ENCODE assay signal across 13 cellular contexts in the genomic region with DNA sequence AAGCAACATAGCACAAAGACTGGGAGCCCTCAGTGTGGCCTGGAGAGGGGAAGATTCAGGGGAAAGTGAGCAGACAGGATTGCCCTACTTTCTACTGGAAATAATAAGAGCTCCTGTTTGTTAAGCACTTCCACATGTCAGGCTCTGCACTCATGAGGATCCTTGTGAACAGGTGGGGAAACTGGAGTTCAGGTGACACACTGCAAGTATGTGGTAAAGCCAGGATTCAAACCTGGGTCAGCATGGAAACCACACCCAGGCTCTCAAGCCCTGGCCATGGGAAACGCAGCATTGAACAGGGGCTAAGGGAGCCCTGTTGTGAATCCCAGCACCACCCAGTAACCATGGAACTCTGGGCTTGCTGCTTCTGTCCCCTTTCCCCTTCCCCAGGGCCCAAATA. TPM values are rescaled to one million over a fixed set of nuclear protein-coding genes. Genes with fewer than 3 reads are reported as not detected.
A peak's percentile ranks its signal among the peaks of the same experiment; 100 is the strongest.
DNase-seq lines count a peak whose midpoint lies in the region; ATAC-seq, FAIRE-seq and TF ChIP-seq lines count a peak whose summit lies in the region.
"Had no signal": no experiment of that assay in that cellular context is flagged by ENCODE, and none has a peak within 500 bp of the region (broad histone marks: within the 10 kb centered on the region; RNA-seq: fewer than 3 reads in every experiment).

No MANE protein-coding gene starts in this region.

- H4K20me1 ChIP-seq in GM23338 (replicated peaks; ENCODE audit: insufficient read depth) (peaks cover 27% of the 10 kb centered on the region; the same call in 1 of the 2 replicates), astrocyte (ENCODE audit: insufficient read depth, low read length) (peaks cover 15% of the 10 kb centered on the region)

- H3K4me1 ChIP-seq in GM23338 (ENCODE audit: insufficient read depth) (peaks cover 26% of the 10 kb centered on the region), astrocyte (ENCODE audit: insufficient read depth, low read length) (peaks cover 53% of the 10 kb centered on the region), trophoblast cell (ENCODE audit: control insufficient read depth in 1 of 2, insufficient read depth in 2 of 2, low read length in 2 of 2) (peaks cover 27 to 34% of the 10 kb centered on the region in 2 experiments), heart left ventricle (peaks cover 0 to 19% (median 5%) of the 10 kb centered on the region in 12 donors)

- no peak for DNase-seq in CD4-positive, alpha-beta T cell
- DNase-seq in GM23338 (ENCODE audit: low spot score) (no peak), astrocyte (ENCODE audit: low read depth) (no peak), trophoblast cell (peak in 1 of 2 donors; percentile 63), GOT3 (lab: John Stamatoyannopoulos, UW) (no peak), heart left ventricle (no peak)
- DNase-seq in stimulated activated naive B cell treated with anti-CD40 and anti-IgM and Interleukin-4, amounts not matched to agents 10 μg/mL and 1 μg/mL and 100 μg/mL, for 72 hours, result no peak

- H3K79me1 ChIP-seq in trophoblast cell (ENCODE audit: low read length), result peaks cover 32% of the 10 kb centered on the region

- FAIRE-seq in astrocyte (lab: Jason Lieb, UNC), result no peak

- no peaks in the 10 kb centered on the region for H3K27me3 Mint-ChIP-seq in CD4-positive, alpha-beta T cell
- H3K27me3 Mint-ChIP-seq in GM23338 (ENCODE audit: insufficient read depth, low read depth, poor library complexity) (peaks cover 51% of the 10 kb centered on the region), astrocyte (ENCODE audit: low read depth, unreplicated experiment) (no peaks in the 10 kb centered on the region)
- H3K27me3 Mint-ChIP-seq in stimulated activated naive B cell treated with anti-CD40 and anti-IgM and Interleukin-4, amounts not matched to agents 10 μg/mL and 1 μg/mL and 100 μg/mL, for 72 hours, result no peaks in the 10 kb centered on the region
- H3K27me3 Mint-ChIP-seq: activated naive CD8-positive, alpha-beta T cell treated with anti-CD3 and anti-CD28 coated beads, Interleukin-2, amount 50 U/mL, for 24 hours; stimulated activated naive CD8-positive, alpha-beta T cell treated with anti-CD3 and anti-CD28 coated beads, Interleukin-15, Interleukin-2, amounts not matched to agents 100 ng/mL and 50 ng/mL, for 24 hours had no signal

- H3K4me2 ChIP-seq in GM23338 (no peak overlapping the region), astrocyte (ENCODE audit: low read length) (no peak overlapping the region), trophoblast cell (ENCODE audit: low read length) (no peak overlapping the region)

- peaks cover 16% of the 10 kb centered on the region for H3K4me1 Mint-ChIP-seq in CD4-positive, alpha-beta T cell (ENCODE audit: low read depth)
- H3K4me1 Mint-ChIP-seq in GM23338 (peaks cover 29% of the 10 kb centered on the region), astrocyte (ENCODE audit: low read depth, unreplicated experiment) (peaks cover 46% of the 10 kb centered on the region)
- H3K4me1 Mint-ChIP-seq in stimulated activated naive B cell treated with anti-CD40 and anti-IgM and Interleukin-4, amounts not matched to agents 10 μg/mL and 1 μg/mL and 100 μg/mL, for 72 hours, result peaks cover 12 to 29% of the 10 kb centered on the region in 2 donors

- H3K27me3 ChIP-seq in CD4-positive, alpha-beta T cell (ENCODE audit: control insufficient read depth, insufficient read depth, low read length), result no peaks in the 10 kb centered on the region
- no peaks in the 10 kb centered on the region for H3K27me3 ChIP-seq in GM23338 (ENCODE audit: insufficient read depth)
- H3K27me3 ChIP-seq in astrocyte (ENCODE audit: insufficient read depth, low read length), result no peaks in the 10 kb centered on the region
- H3K27me3 ChIP-seq in trophoblast cell (ENCODE audit: insufficient read depth, low read length), result no peaks in the 10 kb centered on the region
- no peaks in the 10 kb centered on the region for H3K27me3 ChIP-seq in heart left ventricle

- H3K4me3 Mint-ChIP-seq in CD4-positive, alpha-beta T cell, result no peak overlapping the region
- H3K4me3 Mint-ChIP-seq in GM23338 (no peak overlapping the region), astrocyte (ENCODE audit: unreplicated experiment) (no peak overlapping the region)
- H3K4me3 Mint-ChIP-seq in stimulated activated naive B cell treated with anti-CD40 and anti-IgM and Interleukin-4, amounts not matched to agents 10 μg/mL and 1 μg/mL and 100 μg/mL, for 72 hours, result no peak overlapping the region
- H3K4me3 Mint-ChIP-seq: activated naive CD8-positive, alpha-beta T cell treated with anti-CD3 and anti-CD28 coated beads, Interleukin-2, amount 50 U/mL, for 24 hours; CD8-positive, alpha-beta T cell; stimulated activated naive CD8-positive, alpha-beta T cell treated with anti-CD3 and anti-CD28 coated beads, Interleukin-15, Interleukin-2, amounts not matched to agents 100 ng/mL and 50 ng/mL, for 24 hours had no signal

- H2BK12ac ChIP-seq in trophoblast cell (ENCODE audit: low read length), result peak overlapping the region; percentile 78

- H2AFZ ChIP-seq in GM23338 (no peak overlapping the region), astrocyte (ENCODE audit: low read depth, low read length) (no peak overlapping the region), trophoblast cell (ENCODE audit: insufficient read depth, low read length, poor library complexity) (no peak overlapping the region)

- H3K36me3 ChIP-seq in GM23338 (ENCODE audit: insufficient read depth) (peaks cover 55% of the 10 kb centered on the region), astrocyte (ENCODE audit: insufficient read depth, low read length) (peaks cover 28% of the 10 kb centered on the region), trophoblast cell (ENCODE audit: control insufficient read depth in 1 of 2, insufficient read depth in 2 of 2, low read length in 2 of 2) (peaks cover 59 to 60% of the 10 kb centered on the region in 2 experiments), heart left ventricle (peaks cover 0 to 96% (median 56%) of the 10 kb centered on the region in 9 donors)

- intact Hi-C loops in CD4-positive, alpha-beta T cell (cut with DNase I, micrococcal nuclease), result no loop called here
- intact Hi-C loops in heart left ventricle (cut with DNase I), result loop anchor here in 9 of 10 donors (1.0 to 10.0 kb wide), 7 partner anchors 50 to 173 kb away; partner anchors contain the start of genes BCL2L1 (in 2 of the 9) and TPX2 (in 1 of the 9)

- H3K9ac ChIP-seq in astrocyte (ENCODE audit: low read length) (peak overlapping the region; percentile 52), trophoblast cell (ENCODE audit: low read length) (no peak overlapping the region)

- no peak overlapping the region for H3K4ac ChIP-seq in trophoblast cell (ENCODE audit: low read depth, low read length)

- peak overlapping the region; percentile 28 for H2BK5ac ChIP-seq in trophoblast cell (ENCODE audit: low read depth, low read length, poor library complexity)

- H3K79me2 ChIP-seq in GM23338 (replicated peaks; ENCODE audit: insufficient read depth), result no peaks in the 10 kb centered on the region
- H3K79me2 ChIP-seq in astrocyte (ENCODE audit: insufficient read depth, low read length), result peaks cover 3% of the 10 kb centered on the region
- H3K79me2 ChIP-seq in trophoblast cell (ENCODE audit: control insufficient read depth, insufficient read depth, low read length, poor library complexity), result no peaks in the 10 kb centered on the region

- no peak overlapping the region for H3K23ac ChIP-seq in trophoblast cell (ENCODE audit: low read length)

- H3K27ac ChIP-seq in CD4-positive, alpha-beta T cell (ENCODE audit: low read depth, low read length), result no peak overlapping the region
- H3K27ac ChIP-seq in GM23338 (ENCODE audit: low read depth) (peak overlapping the region; percentile 60), astrocyte (ENCODE audit: low read depth, low read length) (peak overlapping the region; percentile 96), trophoblast cell (ENCODE audit: low read depth, low read length) (peak overlapping the region; percentile 9), heart left ventricle (no peak overlapping the region)

- WGBS in trophoblast cell (ENCODE audit: extremely low coverage, insufficient coverage, insufficient read length), result no CpG with 5 or more reads among the region's 1 CpG
- 50 to 80% (median 65%) methylated on average over 1 of the region's 1 CpG for WGBS in heart left ventricle, 4 donors

- no peaks in the 10 kb centered on the region for H3K9me2 ChIP-seq in GM23338 (ENCODE audit: insufficient read depth)

- H3F3A ChIP-seq in GM23338 (replicated peaks; ENCODE audit: low read depth), result peaks cover 74% of the 10 kb centered on the region

- no peaks in the 10 kb centered on the region for H3K9me3 Mint-ChIP-seq in CD4-positive, alpha-beta T cell
- H3K9me3 Mint-ChIP-seq in GM23338 (peaks cover under 1% of the 10 kb centered on the region; the same call in 1 of the 3 replicates), astrocyte (ENCODE audit: unreplicated experiment) (no peaks in the 10 kb centered on the region)
- H3K9me3 Mint-ChIP-seq in stimulated activated naive B cell treated with anti-CD40 and anti-IgM and Interleukin-4, amounts not matched to agents 10 μg/mL and 1 μg/mL and 100 μg/mL, for 72 hours, result no peaks in the 10 kb centered on the region
- H3K9me3 Mint-ChIP-seq: activated naive CD8-positive, alpha-beta T cell treated with anti-CD3 and anti-CD28 coated beads, Interleukin-2, amount 50 U/mL, for 24 hours; CD8-positive, alpha-beta T cell; neural crest cell; stimulated activated naive CD8-positive, alpha-beta T cell treated with anti-CD3 and anti-CD28 coated beads, Interleukin-15, Interleukin-2, amounts not matched to agents 100 ng/mL and 50 ng/mL, for 24 hours had no signal

- peaks cover 72% of the 10 kb centered on the region for H3K36me3 Mint-ChIP-seq in CD4-positive, alpha-beta T cell (ENCODE audit: low read depth)
- H3K36me3 Mint-ChIP-seq in GM23338 (ENCODE audit: low read depth), result peaks cover 85% of the 10 kb centered on the region
- peaks cover 40% of the 10 kb centered on the region for H3K36me3 Mint-ChIP-seq in astrocyte (ENCODE audit: low read depth, unreplicated experiment)
- H3K36me3 Mint-ChIP-seq in stimulated activated naive B cell treated with anti-CD40 and anti-IgM and Interleukin-4, amounts not matched to agents 10 μg/mL and 1 μg/mL and 100 μg/mL, for 72 hours, result peaks cover 37 to 49% of the 10 kb centered on the region in 2 donors

- no peak overlapping the region for H3K18ac ChIP-seq in trophoblast cell (ENCODE audit: low read length)

- no peak for TF ChIP-seq CTCF in CD4-positive, alpha-beta T cell (IDR thresholded peaks at IDR 0.05)
- TF ChIP-seq CTCF in GM23338 (conservative IDR thresholded peaks at IDR 0.05; ENCODE audit: low read depth in 2 of 2) (no peak), astrocyte (IDR thresholded peaks at IDR 0.05; ENCODE audit: insufficient read depth, low read depth, low read length) (no peak), heart left ventricle (IDR thresholded peaks at IDR 0.05) (no peak)

- TF ChIP-seq POLR2A in heart left ventricle (IDR thresholded peaks at IDR 0.05), result no peak

- ATAC-seq in CD4-positive, alpha-beta T cell (ENCODE audit: poor library complexity), result no peak
- no peak for ATAC-seq in GM23338
- ATAC-seq in stimulated activated naive B cell treated with anti-CD40 and anti-IgM and Interleukin-4, amounts not matched to agents 10 μg/mL and 1 μg/mL and 100 μg/mL, for 72 hours (replicated peaks), result no peak
- ATAC-seq in HG02884 (IDR thresholded peaks at IDR 0.05; ENCODE audit: unreplicated experiment), result no peak
- ATAC-seq in heart left ventricle, result no peak

- H3K27ac Mint-ChIP-seq in CD4-positive, alpha-beta T cell, result peak overlapping the region; percentile 47
- H3K27ac Mint-ChIP-seq in GM23338 (no peak overlapping the region), astrocyte (ENCODE audit: unreplicated experiment) (peak overlapping the region; percentile 96)
- H3K27ac Mint-ChIP-seq in stimulated activated naive B cell treated with anti-CD40 and anti-IgM and Interleukin-4, amounts not matched to agents 10 μg/mL and 1 μg/mL and 100 μg/mL, for 72 hours, result no peak overlapping the region
- H3K27ac Mint-ChIP-seq: activated naive CD8-positive, alpha-beta T cell treated with anti-CD3 and anti-CD28 coated beads, Interleukin-2, amount 50 U/mL, for 24 hours; CD8-positive, alpha-beta T cell had no signal

- H4K8ac ChIP-seq in trophoblast cell (ENCODE audit: low read depth, low read length), result peak overlapping the region; percentile 2

- peak overlapping the region; percentile 1 for H3K14ac ChIP-seq in trophoblast cell (ENCODE audit: low read length)

- no peak overlapping the region for H3K4me3 ChIP-seq in GM23338
- H3K4me3 ChIP-seq in astrocyte (ENCODE audit: insufficient read depth, low read depth, low read length), result no peak overlapping the region
- H3K4me3 ChIP-seq in trophoblast cell (ENCODE audit: low read depth, low read length), result no peak overlapping the region
- no peak overlapping the region for H3K4me3 ChIP-seq in heart left ventricle
- H3K4me3 ChIP-seq: left ventricle myocardium inferior had no signal

- CTCF ChIA-PET in CD4-positive, alpha-beta T cell (lab: Charles Lee), result interaction anchor here (0.5 to 16.9 kb wide), 10 partner anchors 8 to 162 kb away, joined by 3 to 347 read pairs (median 4); partner anchors contain the start of gene ID1

- peak overlapping the region; percentile 12 for H2AK5ac ChIP-seq in trophoblast cell (ENCODE audit: low read length)

- no peak overlapping the region for H4K12ac ChIP-seq in trophoblast cell (ENCODE audit: low read depth, low read length)

- POLR2A ChIA-PET in CD4-positive, alpha-beta T cell (lab: Charles Lee), result interaction anchor here (1.1 to 1.5 kb wide), 3 partner anchors 11 to 50 kb away, joined by 4 to 9 read pairs (median 6); no protein-coding TSS in a partner anchor

- peak overlapping the region; percentile 33 for H4K91ac ChIP-seq in trophoblast cell (ENCODE audit: low read depth, low read length)

- peak overlapping the region; percentile 18 for H2BK120ac ChIP-seq in trophoblast cell (ENCODE audit: insufficient read depth, low read length, poor library complexity)

- no peaks in the 10 kb centered on the region for H3K9me3 ChIP-seq in CD4-positive, alpha-beta T cell (ENCODE audit: control insufficient read depth, low read length)
- H3K9me3 ChIP-seq in astrocyte (ENCODE audit: insufficient read depth, low read depth, low read length), result no peaks in the 10 kb centered on the region
- no peaks in the 10 kb centered on the region for H3K9me3 ChIP-seq in trophoblast cell (ENCODE audit: insufficient read depth, low read depth, low read length)
- H3K9me3 ChIP-seq in heart left ventricle, result no peaks in the 10 kb centered on the region
- H3K9me3 ChIP-seq: left ventricle myocardium inferior had no signal

RNA-seq across cellular contexts. Expression of gene ID1, which starts 42.8 kb away (rescaled TPM):
- total RNA-seq in CD4-positive, alpha-beta T cell, result 10 to 100 TPM; 22.8 to 24.2 TPM
- total RNA-seq in GM23338 (2014; rRNA removed; shearing (Covaris generic)), result 452 and 479 TPM in 2 replicates
- polyA plus RNA-seq in GM23338 (2016; fragmentation: Nextera tagmentation; extraction: Ambion mirVana), result 221 and 224 TPM in 2 replicates
- total RNA-seq in astrocyte, result 73.7 and 76.7 TPM in 2 replicates
- polyA plus RNA-seq in trophoblast cell (2013), result 992 and 1,052 TPM in 2 replicates
- total RNA-seq in heart left ventricle, result 100 to 1,000 TPM in 6 of 9 donors, 10 to 100 TPM in 3; 72.4 to 619 (median 112) TPM
- polyA plus RNA-seq in heart left ventricle, result 100 to 1,000 TPM; 140 to 327 TPM

RNA-seq across cellular contexts. Expression of gene HM13, which starts 48.0 kb away (rescaled TPM):
- total RNA-seq in CD4-positive, alpha-beta T cell, result 100 to 1,000 TPM in 1 of 2 experiments, 10 to 100 TPM in 1; 97.8 to 113 TPM
- 103 and 126 TPM in 2 replicates for total RNA-seq in GM23338 (2014; rRNA removed; shearing (Covaris generic))
- polyA plus RNA-seq in GM23338 (2016; fragmentation: Nextera tagmentation; extraction: Ambion mirVana), result 147 and 150 TPM in 2 replicates
- 399 and 435 TPM in 2 replicates for total RNA-seq in astrocyte
- 246 and 265 TPM in 2 replicates for polyA plus RNA-seq in trophoblast cell (2013)
- 100 to 1,000 TPM in 1 of 9 donors, 10 to 100 TPM in 8; 22.3 to 110 (median 39.8) TPM for total RNA-seq in heart left ventricle
- 100 to 1,000 TPM in 1 of 2 donors, 10 to 100 TPM in 1; 41.0 to 119 TPM for polyA plus RNA-seq in heart left ventricle

Comparison
In these comparisons a context has a peak if more than half of its experiments do, and no peak if none do; other contexts are left out.
1. H3K27ac ChIP-seq: peak in GM23338 (single experiment), astrocyte (single experiment) and trophoblast cell (single experiment); none in CD4-positive, alpha-beta T cell (single experiment) and heart left ventricle (0 of 12).
2. H3K27ac Mint-ChIP-seq: peak in CD4-positive, alpha-beta T cell (single experiment) and astrocyte (single experiment); none in GM23338 (single experiment) and stimulated activated naive B cell treated with anti-CD40 and anti-IgM and Interleukin-4, amounts not matched to agents 10 μg/mL and 1 μg/mL and 100 μg/mL, for 72 hours (single experiment).
3. intact Hi-C loops: an anchor here in heart left ventricle (1.0 to 10.0 kb wide); none called in CD4-positive, alpha-beta T cell.